ENCODE assay signal across 29 cellular contexts in the genomic region with DNA sequence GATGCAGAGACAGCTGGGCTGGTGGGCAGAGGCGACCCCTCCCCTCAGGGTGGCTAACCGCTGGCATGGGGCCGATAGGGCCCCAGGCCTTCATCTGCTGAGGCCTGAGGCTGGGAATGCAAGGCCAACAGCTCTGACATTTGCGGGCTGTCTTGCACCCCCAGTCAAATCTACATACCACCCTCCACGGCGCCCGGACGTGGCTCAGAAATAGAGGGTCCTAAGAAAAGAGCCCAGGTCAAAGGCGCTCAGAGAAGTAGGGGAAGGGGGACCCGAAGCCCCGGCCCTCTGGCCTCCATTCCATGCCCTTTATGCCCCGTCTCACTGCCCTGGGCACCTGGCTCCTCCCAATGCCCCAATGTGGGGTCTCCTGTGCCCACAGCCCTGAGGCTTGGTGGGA.
"Had no signal": no experiment of that assay in that cellular context is flagged by ENCODE, and none has a peak within 500 bp of the region (broad histone marks: within the 10 kb centered on the region; RNA-seq: fewer than 3 reads in every experiment).

No MANE protein-coding gene starts in this region.

- H3K36me3 ChIP-seq: esophagus squamous epithelium, gastrocnemius medialis, left lung, lower lobe of right lung had no signal

- H3K4me1 Mint-ChIP-seq: endodermal cell, immature natural killer cell, mesothelial cell of epicardium had no signal

- H3K4me3 Mint-ChIP-seq: effector memory CD8-positive, alpha-beta T cell; endodermal cell; immature natural killer cell; mesothelial cell of epicardium had no signal

- DNase-seq: cerebellar nuclear complex; dermis blood vessel endothelial cell; dorsolateral prefrontal cortex; effector CD4-positive, alpha-beta T cell; effector memory CD8-positive, alpha-beta T cell; endodermal cell; erythroblast; esophagus squamous epithelium; foreskin fibroblast; foreskin melanocyte; gastrocnemius medialis; glutamatergic neuron; head of caudate nucleus; heart right ventricle; hypothalamus; immature natural killer cell; islet precursor cell; left cardiac atrium; left lung; left ventricle myocardium superior; lower lobe of right lung; mesenchymal stem cell had no signal

- H3K4me1 ChIP-seq: heart right ventricle, left lung, lower lobe of right lung had no signal

- H3K9me3 Mint-ChIP-seq: effector memory CD8-positive, alpha-beta T cell; endodermal cell; immature natural killer cell; mesothelial cell of epicardium had no signal

- H3K36me3 Mint-ChIP-seq: immature natural killer cell, mesothelial cell of epicardium had no signal

- H3K27ac Mint-ChIP-seq: effector memory CD8-positive, alpha-beta T cell; endodermal cell; immature natural killer cell; mesothelial cell of epicardium had no signal

- H3K27ac ChIP-seq: coronary artery, dorsolateral prefrontal cortex, epithelial cell of prostate, esophagus squamous epithelium, heart right ventricle, left lung, lower lobe of right lung had no signal

- H3K4me3 ChIP-seq: coronary artery, dorsolateral prefrontal cortex, esophagus squamous epithelium, gastrocnemius medialis, heart right ventricle, left lung, lower lobe of right lung, mucosa of descending colon had no signal

- ATAC-seq: effector memory CD8-positive, alpha-beta T cell; esophagus mucosa; heart right ventricle; left cardiac atrium; left lung; left ventricle myocardium superior; lower lobe of right lung had no signal

- H3K27me3 ChIP-seq: gastrocnemius medialis, heart right ventricle, left lung had no signal

- H3K9me3 ChIP-seq: esophagus squamous epithelium, gastrocnemius medialis, heart right ventricle, left lung, lower lobe of right lung, mucosa of descending colon had no signal

- FAIRE-seq: colon, endometrium had no signal
